9 cellular contexts compared by ENCODE assay signal in the genomic region with DNA sequence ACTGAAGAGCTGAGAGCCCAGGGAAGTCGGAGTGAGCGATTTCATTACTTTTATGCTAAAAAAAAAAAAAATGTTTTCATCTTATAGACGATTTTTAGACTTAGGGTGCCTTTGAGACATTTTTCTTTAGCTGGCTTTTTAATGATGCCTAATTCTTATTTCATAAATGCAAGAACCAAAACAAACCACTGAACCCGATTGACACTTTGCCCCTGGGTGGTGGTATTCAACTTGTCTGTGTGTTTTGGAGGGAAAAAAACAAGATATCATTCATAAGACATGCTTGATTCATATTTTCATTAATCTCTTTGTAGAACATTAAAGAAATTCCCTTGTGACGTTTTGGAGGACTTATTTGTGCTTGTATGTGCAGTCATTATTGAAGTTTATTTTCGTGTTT. TPM values are rescaled to one million over a fixed set of nuclear protein-coding genes. Genes with fewer than 3 reads are reported as not detected.
DNase-seq lines count a peak whose midpoint lies in the region; ATAC-seq, FAIRE-seq and TF ChIP-seq lines count a peak whose summit lies in the region.
"Had no signal": no experiment of that assay in that cellular context is flagged by ENCODE, and none has a peak within 500 bp of the region (broad histone marks: within the 10 kb centered on the region; RNA-seq: fewer than 3 reads in every experiment).

No MANE protein-coding gene starts in this region.

- H3K27ac ChIP-seq in foreskin keratinocyte (peak overlapping the region; percentile 14), RWPE1 (no peak overlapping the region)

- H3K4me3 ChIP-seq in GM06990 (replicated peaks; ENCODE audit: low read depth, low read length) (peak overlapping the region; percentile 86), WI38 (ENCODE audit: low read depth, low read length) (peak overlapping the region; percentile 81), retinal pigment epithelial cell (ENCODE audit: low read length) (peak overlapping the region; percentile 93)

- H3K4me1 ChIP-seq in foreskin keratinocyte, result peaks cover 8% of the 10 kb centered on the region

- no peaks in the 10 kb centered on the region for H3K27me3 ChIP-seq in GM06990 (replicated peaks; ENCODE audit: control insufficient read depth, insufficient read depth, low read length)
- H3K27me3 ChIP-seq in foreskin keratinocyte, result no peaks in the 10 kb centered on the region

- FAIRE-seq in frontal cortex (lab: Jason Lieb, UNC), result no peak

- POLR2A ChIA-PET in RWPE1 (lab: Yijun Ruan, JAX; ENCODE audit: low non-redundant PET), result no interaction called here

- DNase-seq in GM06990 (ENCODE audit: extremely low read depth, insufficient read length) (no peak), foreskin keratinocyte (peak in 1 of 2 donors; percentile 11), retinal pigment epithelial cell (ENCODE audit: low read depth) (no peak), frontal cortex (ENCODE audit: low spot score in 2 of 2) (no peak), RWPE1 (ENCODE audit: low spot score) (no peak)
- DNase-seq: stimulated activated CD4-positive, alpha-beta T cell treated with anti-CD3 and anti-CD28 coated beads, Interleukin-12 subunit alpha, Interleukin-12 subunit beta, amount 100 ng/mL, for 4 hours had no signal

- CTCF ChIA-PET in RWPE1 (lab: Yijun Ruan, JAX), result interaction anchor here (0.6 to 1.1 kb wide), 4 partner anchors 16 to 601 kb away, joined by 3 to 5 read pairs (median 3); no protein-coding TSS in a partner anchor

- TF ChIP-seq CTCF in GM06990 (IDR thresholded peaks at IDR 0.05; ENCODE audit: insufficient read depth, low read length, poor library complexity, severe bottlenecking) (no peak), WI38 (IDR thresholded peaks at IDR 0.05; ENCODE audit: low read depth, low read length) (no peak), foreskin keratinocyte (conservative IDR thresholded peaks at IDR 0.05) (no peak), retinal pigment epithelial cell (conservative IDR thresholded peaks at IDR 0.05; ENCODE audit: low read depth, low read length) (no peak), RWPE1 (conservative IDR thresholded peaks at IDR 0.05; ENCODE audit: low read depth) (no peak)

- no peak for ATAC-seq in foreskin keratinocyte
- ATAC-seq in GM18511 (IDR thresholded peaks at IDR 0.05; ENCODE audit: unreplicated experiment), result no peak
- ATAC-seq in GM19023 (IDR thresholded peaks at IDR 0.05; ENCODE audit: unreplicated experiment), result no peak

- H3K36me3 ChIP-seq in GM06990 (ENCODE audit: control insufficient read depth, insufficient read depth, low read length), result no peaks in the 10 kb centered on the region

RNA-seq across cellular contexts. Expression of a gene that starts 2.4 kb away (rescaled TPM):
- 14.0 and 15.1 TPM in 2 replicates for total RNA-seq in foreskin keratinocyte
- 3.2 and 4.0 TPM in 2 replicates for polyA plus RNA-seq in foreskin keratinocyte
- total RNA-seq in frontal cortex, result 65.2 TPM
